ENCODE assay signal across 21 cellular contexts in genomic region chr12:47798481-47798948, GRCh38. TPM values are rescaled to one million over a fixed set of nuclear protein-coding genes. Genes with fewer than 3 reads are reported as not detected.
DNase-seq lines count a peak whose midpoint lies in the region; ATAC-seq, FAIRE-seq and TF ChIP-seq lines count a peak whose summit lies in the region.
"Had no signal": no experiment of that assay in that cellular context is flagged by ENCODE, and none has a peak within 500 bp of the region (broad histone marks: within the 10 kb centered on the region; RNA-seq: fewer than 3 reads in every experiment).

No MANE protein-coding gene starts in this region.

- intact Hi-C loops in activated CD4-positive, alpha-beta T cell treated with anti-CD3 and anti-CD28 coated beads for 36 hours (cut with DNase I, micrococcal nuclease) = no loop called here

- peak overlapping the region; percentile 75 for H3K27ac Mint-ChIP-seq in activated CD4-positive, alpha-beta T cell treated with anti-CD3 and anti-CD28 coated beads for 36 hours
- peak overlapping the region; percentile 62 to 93 for H3K27ac Mint-ChIP-seq in stimulated activated naive CD8-positive, alpha-beta T cell treated with anti-CD3 and anti-CD28 coated beads, Interleukin-15, amount 100 ng/mL, for 72 hours
- H3K27ac Mint-ChIP-seq: activated B cell treated with CpG ODN at 0.5 μM for 24 hours had no signal

- no peak for TF ChIP-seq EP300 in H1 (IDR thresholded peaks at IDR 0.05; ENCODE audit: borderline replicate concordance in 1 of 2, low read depth in 2 of 2, low read length in 2 of 2)

- no peak for FAIRE-seq in H1 (lab: Jason Lieb, UNC)
- FAIRE-seq: HepG2, keratinocyte had no signal

- no peak overlapping the region for H3K4me2 ChIP-seq in H1 (ENCODE audit: insufficient read depth in 1 of 2, low read depth in 2 of 2, low read length in 2 of 2)

- no peak overlapping the region for H4K91ac ChIP-seq in H1 (replicated peaks; ENCODE audit: insufficient read length, low read length)

- peaks cover 5% of the 10 kb centered on the region; the same call in 1 of the 2 replicates for H3K79me1 ChIP-seq in H1 (ENCODE audit: low read depth, low read length)

- H4K5ac ChIP-seq in H1 (ENCODE audit: insufficient read length, low read depth, low read length) = no peak overlapping the region

- no peak overlapping the region for H3K4me3 ChIP-seq in NT2/D1 (ENCODE audit: insufficient read length, low read depth)
- no peak overlapping the region for H3K4me3 ChIP-seq in H1 (ENCODE audit: extremely low read depth in 1 of 4, insufficient read depth in 2 of 4, low read depth in 3 of 4, low read length in 4 of 4)
- H3K4me3 ChIP-seq: upper lobe of left lung had no signal

- no peak for ATAC-seq in activated CD4-positive, alpha-beta T cell treated with anti-CD3 and anti-CD28 coated beads for 36 hours
- no peak for ATAC-seq in stimulated activated naive CD8-positive, alpha-beta T cell treated with anti-CD3 and anti-CD28 coated beads, Interleukin-15, amount 100 ng/mL, for 72 hours
- ATAC-seq: HepG2; naive thymus-derived CD8-positive, alpha-beta T cell had no signal

- no peak overlapping the region for H2BK15ac ChIP-seq in H1 (ENCODE audit: low read length)

- TF ChIP-seq RAD21 in H1 (IDR thresholded peaks at IDR 0.05 in 1 of 2, conservative IDR thresholded peaks at IDR 0.05 in 1 of 2; ENCODE audit: low read depth in 2 of 2, low read length in 2 of 2) = no peak

- TF ChIP-seq POLR2A in H1 (IDR thresholded peaks at IDR 0.05; ENCODE audit: control extremely low read depth in 1 of 2, low read depth in 2 of 2, low read length in 2 of 2) = no peak

- H3K9ac ChIP-seq in NT2/D1 (ENCODE audit: insufficient read length, low read depth) (peak overlapping the region; percentile 24), H1 (replicated peaks in 1 of 4; ENCODE audit: extremely low read depth in 1 of 4, low read depth in 3 of 4, low read length in 3 of 4) (no peak overlapping the region)

- H3K23me2 ChIP-seq in H1 (ENCODE audit: low read depth, low read length) = 0 out of 2 replicates have a peak, but pooled peaks cover 1% of the 10 kb centered on the region

- H2AK5ac ChIP-seq in H1 (ENCODE audit: low read depth, low read length) = no peak overlapping the region

- POLR2A ChIA-PET in activated CD4-positive, alpha-beta T cell treated with anti-CD3 and anti-CD28 coated beads for 36 hours (lab: Charles Lee) = interaction anchor here (1.4 kb wide), 1 partner anchor 40 kb away, joined by 5 read pairs; no protein-coding TSS in a partner anchor
- POLR2A ChIA-PET in H1 (lab: Charles Lee; ENCODE audit: partially characterized antibody) = interaction anchor here (1.5 to 29.3 kb wide), 6 partner anchors 9 to 39 kb away, joined by 7 to 480 read pairs (median 14); partner anchors contain the start of gene SLC48A1

- no peak overlapping the region for H3K18ac ChIP-seq in H1 (ENCODE audit: extremely low read depth, low read length)

- H2BK20ac ChIP-seq in H1 (ENCODE audit: low read length) = no peak overlapping the region

- H3K4me1 ChIP-seq in NT2/D1 (ENCODE audit: insufficient read depth, insufficient read length) = peaks cover 40% of the 10 kb centered on the region
- peaks cover 0 to 13% (median 4%) of the 10 kb centered on the region in 4 experiments; a peak in 5 of 7 replicates for H3K4me1 ChIP-seq in H1 (replicated peaks in 1 of 4; ENCODE audit: control insufficient read depth in 3 of 4, insufficient read depth in 4 of 4, low read length in 3 of 4)

- H3K36me3 Mint-ChIP-seq in activated CD4-positive, alpha-beta T cell treated with anti-CD3 and anti-CD28 coated beads for 36 hours (ENCODE audit: low read depth) = peaks cover 57% of the 10 kb centered on the region

- CTCF ChIA-PET in activated CD4-positive, alpha-beta T cell treated with anti-CD3 and anti-CD28 coated beads for 36 hours (lab: Charles Lee) = interaction anchor here (0.7 to 7.2 kb wide), 6 partner anchors 10 to 40 kb away, joined by 3 to 71 read pairs (median 6); no protein-coding TSS in a partner anchor
- CTCF ChIA-PET in H1 (lab: Charles Lee; ENCODE audit: partially characterized antibody) = interaction anchor here (0.9 to 58.8 kb wide), 12 partner anchors 9 to 164 kb away, joined by 3 to 2001 read pairs (median 28); partner anchors contain the start of genes HDAC7 and TMEM106C

- no peak overlapping the region for H3K23ac ChIP-seq in H1 (ENCODE audit: insufficient read length)

- H3K9me3 Mint-ChIP-seq in activated CD4-positive, alpha-beta T cell treated with anti-CD3 and anti-CD28 coated beads for 36 hours (ENCODE audit: low read depth) = no peaks in the 10 kb centered on the region
- no peaks in the 10 kb centered on the region for H3K9me3 Mint-ChIP-seq in stimulated activated naive CD8-positive, alpha-beta T cell treated with anti-CD3 and anti-CD28 coated beads, Interleukin-15, amount 100 ng/mL, for 72 hours
- H3K9me3 Mint-ChIP-seq: activated B cell treated with CpG ODN at 0.5 μM for 24 hours; dendritic cell treated with granulocyte-macrophage colony-stimulating factor and Interleukin-4, amounts not matched to agents 40 ng/mL and 50 ng/mL, for 4 days; memory B cell; naive thymus-derived CD8-positive, alpha-beta T cell had no signal

- H3K36me3 ChIP-seq in NT2/D1 (ENCODE audit: insufficient read depth, insufficient read length, low read length) (peaks cover 96% of the 10 kb centered on the region), H1 (ENCODE audit: control insufficient read depth in 2 of 4, insufficient read depth in 4 of 4, low read length in 3 of 4) (peaks cover 2 to 27% (median 10%) of the 10 kb centered on the region in 4 experiments; a peak in 5 of 8 replicates)

- TF ChIP-seq CTCF in H1 (IDR thresholded peaks at IDR 0.05; ENCODE audit: control extremely low read depth in 1 of 3, insufficient read depth in 1 of 3, low read depth in 1 of 3, low read length in 3 of 3) = no peak

- H4K8ac ChIP-seq in H1 (ENCODE audit: extremely low read depth, insufficient read depth, low read length) = peak overlapping the region; percentile 9; the same call in 1 of the 2 replicates

- no peak overlapping the region for H2BK120ac ChIP-seq in H1 (replicated peaks; ENCODE audit: low read depth, low read length)

- peaks cover 45% of the 10 kb centered on the region for H3K4me1 Mint-ChIP-seq in activated CD4-positive, alpha-beta T cell treated with anti-CD3 and anti-CD28 coated beads for 36 hours
- H3K4me1 Mint-ChIP-seq in stimulated activated naive CD8-positive, alpha-beta T cell treated with anti-CD3 and anti-CD28 coated beads, Interleukin-15, amount 100 ng/mL, for 72 hours = peaks cover 63% of the 10 kb centered on the region

- no peak overlapping the region for H2AFZ ChIP-seq in H1 (ENCODE audit: low read length)

- 92% methylated on average over 15 of the region's 15 CpGs; no CpG with 5 or more reads in 1 of the 2 experiments for WGBS in H1 (ENCODE audit: extremely low coverage in 1 of 2, insufficient coverage in 1 of 2, insufficient read length in 1 of 2, insufficient replicate concordance in 2 of 2, low coverage in 1 of 2, low lambda C conversion rate in 2 of 2, missing lambda C conversion rate in 1 of 2), 2 experiments

- H2BK5ac ChIP-seq in H1 (ENCODE audit: low read depth, low read length) = no peak overlapping the region

- H2BK12ac ChIP-seq in H1 (ENCODE audit: low read depth, low read length) = no peak overlapping the region

- H3K79me2 ChIP-seq in H1 (ENCODE audit: control insufficient read depth in 1 of 2, insufficient read depth in 2 of 2, low read length in 2 of 2) = peaks cover 0 to 31% of the 10 kb centered on the region in 2 experiments; a peak in 2 of 4 replicates

- no peak overlapping the region for H3K27ac ChIP-seq in H1 (ENCODE audit: low read depth, low read length)
- H3K27ac ChIP-seq: 22Rv1 had no signal

- DNase-seq in activated CD4-positive, alpha-beta T cell treated with anti-CD3 and anti-CD28 coated beads for 36 hours = no peak
- DNase-seq in activated CD4-positive, alpha-beta T cell treated with anti-CD3 and anti-CD28 coated beads for 4 hours = no peak
- no peak for DNase-seq in NT2/D1 (ENCODE audit: low read depth, low spot score)
- DNase-seq in H1 (ENCODE audit: low read depth in 1 of 2, low spot score in 2 of 2) = no peak
- no peak for DNase-seq in stimulated activated naive CD8-positive, alpha-beta T cell treated with anti-CD3 and anti-CD28 coated beads, Interleukin-15, amount 100 ng/mL, for 72 hours
- DNase-seq in HuH-7.5 (ENCODE audit: low spot score) = no peak
- DNase-seq in GOT3 (lab: John Stamatoyannopoulos, UW) = no peak
- DNase-seq in NCI-H345 treated with DMSO at 0.1 percent for 48 hours (lab: John Stamatoyannopoulos, UW; ENCODE audit: unreplicated experiment) = no peak
- DNase-seq: activated B cell treated with CpG ODN at 0.5 μM for 24 hours; AML-193; naive thymus-derived CD8-positive, alpha-beta T cell; NCI-H1417; NCI-H524; RPMI8226; T-helper 9 cell; upper lobe of left lung had no signal

- H3K9me3 ChIP-seq in NT2/D1 (ENCODE audit: insufficient read depth, low read length) (no peaks in the 10 kb centered on the region), H1 (ENCODE audit: insufficient read depth in 2 of 2, low read depth in 1 of 2, low read length in 1 of 2) (no peaks in the 10 kb centered on the region)
- H3K9me3 ChIP-seq: upper lobe of left lung had no signal

- no peak overlapping the region for H3K56ac ChIP-seq in H1 (replicated peaks; ENCODE audit: insufficient read length, low read depth, low read length)

- H3K4ac ChIP-seq in H1 (replicated peaks; ENCODE audit: insufficient read length, low read depth, low read length) = no peak overlapping the region

- H3K27me3 ChIP-seq in NT2/D1 (ENCODE audit: insufficient read depth, insufficient read length) = no peaks in the 10 kb centered on the region
- no peaks in the 10 kb centered on the region for H3K27me3 ChIP-seq in H1 (replicated peaks in 1 of 4; ENCODE audit: control insufficient read depth in 3 of 4, extremely low read depth in 1 of 4, insufficient read depth in 3 of 4, low read length in 3 of 4)
- H3K27me3 ChIP-seq: upper lobe of left lung had no signal

- peaks cover 6 to 8% of the 10 kb centered on the region in 2 experiments for H4K20me1 ChIP-seq in H1 (replicated peaks in 1 of 2; ENCODE audit: control insufficient read depth in 1 of 2, insufficient read depth in 2 of 2, low read length in 2 of 2)

- no peak overlapping the region for H3K4me3 Mint-ChIP-seq in activated CD4-positive, alpha-beta T cell treated with anti-CD3 and anti-CD28 coated beads for 36 hours
- peak overlapping the region in 1 of 2 donors; percentile 16 for H3K4me3 Mint-ChIP-seq in stimulated activated naive CD8-positive, alpha-beta T cell treated with anti-CD3 and anti-CD28 coated beads, Interleukin-15, amount 100 ng/mL, for 72 hours
- H3K4me3 Mint-ChIP-seq: activated B cell treated with CpG ODN at 0.5 μM for 24 hours; dendritic cell treated with granulocyte-macrophage colony-stimulating factor and Interleukin-4, amounts not matched to agents 40 ng/mL and 50 ng/mL, for 4 days; memory B cell had no signal

- no peaks in the 10 kb centered on the region for H3K27me3 Mint-ChIP-seq in activated CD4-positive, alpha-beta T cell treated with anti-CD3 and anti-CD28 coated beads for 36 hours
- H3K27me3 Mint-ChIP-seq in stimulated activated naive CD8-positive, alpha-beta T cell treated with anti-CD3 and anti-CD28 coated beads, Interleukin-15, amount 100 ng/mL, for 72 hours = no peaks in the 10 kb centered on the region
- H3K27me3 Mint-ChIP-seq: activated B cell treated with CpG ODN at 0.5 μM for 24 hours; dendritic cell treated with granulocyte-macrophage colony-stimulating factor and Interleukin-4, amounts not matched to agents 40 ng/mL and 50 ng/mL, for 4 days; memory B cell; naive thymus-derived CD8-positive, alpha-beta T cell had no signal

- no peak overlapping the region for H3K14ac ChIP-seq in H1 (ENCODE audit: insufficient read length)

RNA-seq across cellular contexts. Expression of gene HDAC7, which starts 21.2 kb away (rescaled TPM):
- 100 to 1,000 TPM; 331 to 385 TPM for total RNA-seq in activated CD4-positive, alpha-beta T cell treated with anti-CD3 and anti-CD28 coated beads for 36 hours
- 82.0 and 84.9 TPM in 2 replicates for total RNA-seq in H1 (2021; fragmentation: NEBNext Ultra II Directional; extraction: Animal tissue kit (Norgen Biotek cat#: 25700))
- 25.5 and 52.0 TPM in 2 replicates for polyA plus RNA-seq in H1 (2011; rRNA removed)
- polyA plus RNA-seq in H1 (2011; cell fraction: cytosol; rRNA removed) = 27.2 TPM
- polyA plus RNA-seq in H1 (2011; cell fraction: nucleus; rRNA removed) = 208 TPM
- 46.5 to 68.3 TPM (median 65.5 TPM) in 4 replicates for polyA plus RNA-seq in H1 (2012, experiment 1 of 2)
- 57.8 TPM for polyA plus RNA-seq in H1 (2012, experiment 2 of 2)
- polyA plus RNA-seq in H1 (2013, experiment 1 of 2) = 40.9 TPM
- polyA plus RNA-seq in H1 (2013, experiment 2 of 2) = 38.9 TPM
- 11.6 and 23.5 TPM in 2 replicates for polyA minus RNA-seq in H1 (2011; rRNA and poly(A)+ RNA removed)
- 27.2 TPM for polyA minus RNA-seq in H1 (2011; cell fraction: cytosol; rRNA and poly(A)+ RNA removed)
- polyA minus RNA-seq in H1 (2011; cell fraction: nucleus; rRNA and poly(A)+ RNA removed) = 48.1 TPM

RNA-seq across cellular contexts. Expression of gene SLC48A1, which starts 25.5 kb away (rescaled TPM):
- total RNA-seq in activated CD4-positive, alpha-beta T cell treated with anti-CD3 and anti-CD28 coated beads for 36 hours = 1 to 10 TPM; 5.9 to 8.5 TPM
- 14.0 and 14.1 TPM in 2 replicates for total RNA-seq in H1 (2021; fragmentation: NEBNext Ultra II Directional; extraction: Animal tissue kit (Norgen Biotek cat#: 25700))
- 9.5 and 12.1 TPM in 2 replicates for polyA plus RNA-seq in H1 (2011; rRNA removed)
- polyA plus RNA-seq in H1 (2011; cell fraction: cytosol; rRNA removed) = 9.6 TPM
- 16.1 TPM for polyA plus RNA-seq in H1 (2011; cell fraction: nucleus; rRNA removed)
- 8.3 to 11.4 TPM (median 10.2 TPM) in 4 replicates for polyA plus RNA-seq in H1 (2012, experiment 1 of 2)
- 8.6 TPM for polyA plus RNA-seq in H1 (2012, experiment 2 of 2)
- polyA plus RNA-seq in H1 (2013, experiment 1 of 2) = 9.4 TPM
- 10.8 TPM for polyA plus RNA-seq in H1 (2013, experiment 2 of 2)
- polyA minus RNA-seq in H1 (2011; rRNA and poly(A)+ RNA removed) = 7.2 and 7.3 TPM in 2 replicates
- polyA minus RNA-seq in H1 (2011; cell fraction: cytosol; rRNA and poly(A)+ RNA removed) = 6.8 TPM
- polyA minus RNA-seq in H1 (2011; cell fraction: nucleus; rRNA and poly(A)+ RNA removed) = 7.3 TPM

RNA-seq across cellular contexts. Expression of gene RAPGEF3, which starts 39.8 kb away (rescaled TPM):
- under 1 TPM; 0.43 to 0.83 TPM for total RNA-seq in activated CD4-positive, alpha-beta T cell treated with anti-CD3 and anti-CD28 coated beads for 36 hours
- 6.7 and 9.4 TPM in 2 replicates for total RNA-seq in H1 (2021; fragmentation: NEBNext Ultra II Directional; extraction: Animal tissue kit (Norgen Biotek cat#: 25700))
- polyA plus RNA-seq in H1 (2011; rRNA removed) = 5.0 and 5.2 TPM in 2 replicates
- polyA plus RNA-seq in H1 (2011; cell fraction: cytosol; rRNA removed) = 6.0 TPM
- 31.6 TPM for polyA plus RNA-seq in H1 (2011; cell fraction: nucleus; rRNA removed)
- 4.1 to 5.7 TPM (median 5.2 TPM) in 4 replicates for polyA plus RNA-seq in H1 (2012, experiment 1 of 2)
- 3.1 TPM for polyA plus RNA-seq in H1 (2012, experiment 2 of 2)
- polyA plus RNA-seq in H1 (2013, experiment 1 of 2) = 4.2 TPM
- 3.9 TPM for polyA plus RNA-seq in H1 (2013, experiment 2 of 2)
- 5.2 and 8.0 TPM in 2 replicates for polyA minus RNA-seq in H1 (2011; rRNA and poly(A)+ RNA removed)
- polyA minus RNA-seq in H1 (2011; cell fraction: cytosol; rRNA and poly(A)+ RNA removed) = 1.8 TPM
- polyA minus RNA-seq in H1 (2011; cell fraction: nucleus; rRNA and poly(A)+ RNA removed) = 16.2 TPM
